8 cellular contexts compared by ENCODE assay signal in the genomic region with DNA sequence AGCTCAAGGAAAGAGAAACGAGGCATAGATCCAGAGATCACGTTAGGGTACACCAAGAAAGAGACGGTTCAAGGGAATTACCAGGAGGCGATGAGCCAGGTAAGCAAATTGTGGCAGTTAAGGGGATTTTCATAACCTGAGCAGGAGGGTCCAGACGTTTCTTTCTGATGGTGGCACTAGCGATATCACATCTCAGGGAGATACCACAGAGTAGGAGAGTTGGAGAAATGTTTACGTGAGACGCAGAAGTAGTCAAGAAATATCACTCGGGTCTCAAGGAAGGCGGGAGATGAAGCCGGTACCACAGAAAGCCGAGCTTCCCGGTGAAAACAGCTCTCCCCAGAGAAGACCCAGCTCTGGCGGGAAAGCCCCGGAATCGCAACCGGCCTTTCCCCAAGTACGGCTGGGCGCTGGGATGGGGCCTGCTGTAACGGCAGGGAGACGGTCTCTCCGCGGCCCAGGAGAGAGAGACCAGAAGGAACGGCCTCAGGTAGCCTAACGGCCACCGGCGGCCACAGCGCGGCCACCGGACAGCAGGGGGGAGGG. TPM values are rescaled to one million over a fixed set of nuclear protein-coding genes. Genes with fewer than 3 reads are reported as not detected.
A peak's percentile ranks its signal among the peaks of the same experiment; 100 is the strongest.
DNase-seq lines count a peak whose midpoint lies in the region; ATAC-seq lines count a peak whose summit lies in the region.

No MANE protein-coding gene starts in this region.

- peak; percentile 40 for ATAC-seq in GM18907 (IDR thresholded peaks at IDR 0.05; ENCODE audit: unreplicated experiment)
- peak; percentile 17 for ATAC-seq in HG03139 (IDR thresholded peaks at IDR 0.05; ENCODE audit: unreplicated experiment)
- peak; percentile 38 for ATAC-seq in activated naive CD8-positive, alpha-beta T cell treated with anti-CD3 and anti-CD28 coated beads, Interleukin-2, amount 50 U/mL, for 24 hours

- peaks cover 2% of the 10 kb centered on the region for H3K36me3 Mint-ChIP-seq in activated naive CD8-positive, alpha-beta T cell treated with anti-CD3 and anti-CD28 coated beads, Interleukin-2, amount 50 U/mL, for 24 hours (ENCODE audit: low read depth)

- H3K9me3 ChIP-seq in SJCRH30 (replicated peaks) (no peaks in the 10 kb centered on the region), iPS-18c (ENCODE audit: control insufficient read depth, insufficient read depth, low read length) (no peaks in the 10 kb centered on the region)

- peaks cover 7% of the 10 kb centered on the region; the same call in 1 of the 2 replicates for H3K4me1 ChIP-seq in SJCRH30

- no peaks in the 10 kb centered on the region for H3K27me3 ChIP-seq in SJCRH30

- peak overlapping the region; percentile 96 for H3K27ac Mint-ChIP-seq in activated naive CD8-positive, alpha-beta T cell treated with anti-CD3 and anti-CD28 coated beads, Interleukin-2, amount 50 U/mL, for 24 hours

- peaks cover 49% of the 10 kb centered on the region for H3K4me1 Mint-ChIP-seq in activated naive CD8-positive, alpha-beta T cell treated with anti-CD3 and anti-CD28 coated beads, Interleukin-2, amount 50 U/mL, for 24 hours

- DNase-seq in A172 (ENCODE audit: low spot score) (peak; percentile 3), SJCRH30 (no peak), DMS114 treated with DMSO at 0.1 percent for 48 hours (lab: John Stamatoyannopoulos, UW; ENCODE audit: unreplicated experiment) (no peak)
- peak; percentile 52 for DNase-seq in activated naive CD8-positive, alpha-beta T cell treated with anti-CD3 and anti-CD28 coated beads, Interleukin-2, amount 50 U/mL, for 24 hours
- DNase-seq in stimulated activated CD4-positive, alpha-beta T cell treated with anti-CD3 and anti-CD28 coated beads, Interleukin-2, amount 100 ng/mL, for 48 hours: peak; percentile 34 to 35

- peak overlapping the region; percentile 92 for H3K27ac ChIP-seq in SJCRH30

- H3K9me3 Mint-ChIP-seq in activated naive CD8-positive, alpha-beta T cell treated with anti-CD3 and anti-CD28 coated beads, Interleukin-2, amount 50 U/mL, for 24 hours: no peaks in the 10 kb centered on the region

- H3K4me3 ChIP-seq in SJCRH30: peak overlapping the region; percentile 87
- H3K4me3 ChIP-seq in iPS-18c (ENCODE audit: insufficient read depth, low read depth, low read length): peak overlapping the region; percentile 86

- H3K27me3 Mint-ChIP-seq in activated naive CD8-positive, alpha-beta T cell treated with anti-CD3 and anti-CD28 coated beads, Interleukin-2, amount 50 U/mL, for 24 hours: no peaks in the 10 kb centered on the region

- H3K4me3 Mint-ChIP-seq in activated naive CD8-positive, alpha-beta T cell treated with anti-CD3 and anti-CD28 coated beads, Interleukin-2, amount 50 U/mL, for 24 hours: peak overlapping the region; percentile 96

- no peaks in the 10 kb centered on the region for H3K36me3 ChIP-seq in SJCRH30

RNA-seq across cellular contexts. Expression of gene SENP1, which starts 0.5 kb away (rescaled TPM):
- 27.3 and 32.7 TPM in 2 replicates for total RNA-seq in A172 (2014; rRNA removed; shearing (Covaris generic))
- total RNA-seq in SJCRH30 (2014; rRNA removed; shearing (Covaris generic)): 53.6 and 53.9 TPM in 2 replicates

RNA-seq across cellular contexts. Expression of gene PFKM, which starts 13.8 kb away (rescaled TPM):
- total RNA-seq in A172 (2014; rRNA removed; shearing (Covaris generic)): 71.9 and 73.6 TPM in 2 replicates
- 64.4 and 69.3 TPM in 2 replicates for total RNA-seq in SJCRH30 (2014; rRNA removed; shearing (Covaris generic))

RNA-seq across cellular contexts. Expression of gene ASB8, which starts 51.9 kb away (rescaled TPM):
- 15.4 and 17.2 TPM in 2 replicates for total RNA-seq in A172 (2014; rRNA removed; shearing (Covaris generic))
- total RNA-seq in SJCRH30 (2014; rRNA removed; shearing (Covaris generic)): 29.1 and 31.2 TPM in 2 replicates

Comparison
In these comparisons a context has a peak if more than half of its experiments do, and no peak if none do; other contexts are left out.
1. DNase-seq: peak in A172 (single experiment), activated naive CD8-positive, alpha-beta T cell treated with anti-CD3 and anti-CD28 coated beads, Interleukin-2, amount 50 U/mL, for 24 hours (single experiment) and stimulated activated CD4-positive, alpha-beta T cell treated with anti-CD3 and anti-CD28 coated beads, Interleukin-2, amount 100 ng/mL, for 48 hours (2 of 2); none in SJCRH30 (0 of 2) and DMS114 treated with DMSO at 0.1 percent for 48 hours (single experiment).
2. Peak in every context shown above with its lines, with median percentiles within 50 percentile points of each other: ATAC-seq.